Comparison of ENCODE assay signal across 1 cellular context in the genomic region with DNA sequence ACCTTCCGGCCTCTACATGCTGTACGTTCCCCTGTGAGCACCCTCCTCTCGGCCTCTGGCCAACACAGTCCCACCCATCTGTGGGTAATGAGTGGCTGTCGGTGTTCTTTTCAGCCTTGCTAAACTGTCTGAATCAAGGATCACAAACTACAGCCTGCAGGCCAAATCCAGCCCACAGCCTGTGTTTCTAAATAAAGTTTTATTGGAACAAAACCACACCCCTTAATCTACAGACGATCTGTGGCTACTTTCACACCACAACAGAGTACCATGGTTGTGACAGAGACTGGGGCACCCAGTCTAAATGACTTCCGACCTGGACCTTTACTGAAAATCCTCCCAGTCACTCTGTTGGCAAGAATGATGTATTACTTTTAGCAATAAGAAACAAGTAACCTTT.
A peak's percentile ranks its signal among the peaks of the same experiment; 100 is the strongest.
TF ChIP-seq lines count a peak whose summit lies in the region.
"Not testable (repeated sequence)": the region's sequence is repeated elsewhere in the genome, so short reads cannot be mapped to it uniquely, and the experiment has no call there.

No MANE protein-coding gene starts in this region.

TF ChIP-seq in HepG2, 621 proteins besides CTCF, POLR2A, EP300 and RAD21:
- not testable (repeated sequence) for TF ChIP-seq ZBTB40 (IDR thresholded peaks at IDR 0.05)
- TF ChIP-seq ZBTB40 (CRISPR knock-in tag; IDR thresholded peaks at IDR 0.05) = peak; percentile 73
